13 cellular contexts compared by ENCODE assay signal in the genomic region with DNA sequence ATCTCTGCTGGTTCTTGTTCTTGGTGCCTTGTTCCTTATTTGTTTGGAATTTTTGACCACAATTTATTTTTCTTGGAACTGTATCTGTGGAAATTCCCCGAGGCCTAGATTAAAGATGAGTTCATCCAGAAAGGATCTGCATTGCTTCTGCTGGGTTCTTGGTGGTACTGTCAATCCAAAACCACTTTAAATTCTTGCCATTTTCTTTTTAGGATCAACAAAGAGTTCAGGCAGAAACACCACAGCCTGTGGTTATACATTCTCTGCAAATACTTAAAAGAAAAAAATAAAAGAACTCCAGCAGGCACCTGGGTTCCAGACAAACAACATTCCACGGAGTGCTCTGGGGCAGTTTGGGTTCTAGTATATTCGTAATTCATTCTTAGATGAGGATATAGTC. TPM values are rescaled to one million over a fixed set of nuclear protein-coding genes. Genes with fewer than 3 reads are reported as not detected.
A peak's percentile ranks its signal among the peaks of the same experiment; 100 is the strongest.
DNase-seq lines count a peak whose midpoint lies in the region; ATAC-seq and TF ChIP-seq lines count a peak whose summit lies in the region.
"Had no signal": no experiment of that assay in that cellular context is flagged by ENCODE, and none has a peak within 500 bp of the region (broad histone marks: within the 10 kb centered on the region; RNA-seq: fewer than 3 reads in every experiment).

No MANE protein-coding gene starts in this region.

- DNase-seq in GM03348 (ENCODE audit: low spot score) (peak; percentile 63), astrocyte of the cerebellum (ENCODE audit: low read depth) (peak; percentile 46), hepatocyte (ENCODE audit: low spot score) (no peak), transverse colon (no peak)
- no peak for DNase-seq in activated T-cell treated with anti-CD3 and anti-CD28 coated beads, Interleukin-2, amount 50 U/mL, for 4 hours
- DNase-seq: activated CD8-positive, alpha-beta memory T cell treated with anti-CD3 and anti-CD28 coated beads, Interleukin-2, amount 50 U/mL, for 4 hours; naive thymus-derived CD4-positive, alpha-beta T cell; NCI-H1048; retina; stimulated activated naive B cell treated with anti-CD40 and anti-IgM and Interleukin-4, amounts not matched to agents 10 μg/mL and 1 μg/mL and 100 μg/mL, for 72 hours had no signal

- no peaks in the 10 kb centered on the region for H3K79me2 ChIP-seq in hepatocyte

- no peaks in the 10 kb centered on the region for H3K27me3 ChIP-seq in hepatocyte
- H3K27me3 ChIP-seq in transverse colon = no peaks in the 10 kb centered on the region

- H3K4me1 ChIP-seq in hepatocyte (ENCODE audit: insufficient read depth) (no peaks in the 10 kb centered on the region), transverse colon (peaks cover 0 to 8% (median under 1%) of the 10 kb centered on the region in 4 donors)

- H2AFZ ChIP-seq in hepatocyte = no peak overlapping the region

- H3K36me3 ChIP-seq in hepatocyte (replicated peaks; ENCODE audit: insufficient read depth, low read depth) (no peaks in the 10 kb centered on the region), transverse colon (no peaks in the 10 kb centered on the region)

- no peak for TF ChIP-seq POLR2A in transverse colon (IDR thresholded peaks at IDR 0.05)

- no peaks in the 10 kb centered on the region for H3K27me3 Mint-ChIP-seq in activated T-cell treated with anti-CD3 and anti-CD28 coated beads, Interleukin-2, amount 50 U/mL, for 4 hours (ENCODE audit: low read depth)

- H3K9me3 Mint-ChIP-seq in activated T-cell treated with anti-CD3 and anti-CD28 coated beads, Interleukin-2, amount 50 U/mL, for 4 hours = no peaks in the 10 kb centered on the region
- H3K9me3 Mint-ChIP-seq: naive thymus-derived CD4-positive, alpha-beta T cell; stimulated activated naive B cell treated with anti-CD40 and anti-IgM and Interleukin-4, amounts not matched to agents 10 μg/mL and 1 μg/mL and 100 μg/mL, for 72 hours had no signal

- intact Hi-C loops in transverse colon (cut with DNase I; ENCODE audit: low total_unique reads) = no loop called here

- H3K4me3 ChIP-seq in astrocyte of the cerebellum (ENCODE audit: low read depth, low read length) (no peak overlapping the region), hepatocyte (no peak overlapping the region), transverse colon (no peak overlapping the region)

- in situ Hi-C loops in astrocyte of the cerebellum (cut with HindIII; ENCODE audit: low sequenced_read_pairs) (no loop called here), transverse colon (cut with MboI; ENCODE audit: low pct_ligation_motif_present in 1 of 4, low pct_unique_long_range_greater_than_20kb in 1 of 4, low sequenced_read_pairs in 3 of 4) (no loop called here)

- H3K27ac ChIP-seq in hepatocyte = peak overlapping the region; percentile 54
- H3K27ac ChIP-seq in transverse colon = peak overlapping the region; percentile 48 to 69 (median 60)
- H3K27ac ChIP-seq: VCaP had no signal

- H3K4me1 Mint-ChIP-seq in activated T-cell treated with anti-CD3 and anti-CD28 coated beads, Interleukin-2, amount 50 U/mL, for 4 hours (ENCODE audit: low read depth) = peaks cover 5% of the 10 kb centered on the region

- no peaks in the 10 kb centered on the region for H3K9me2 ChIP-seq in hepatocyte (replicated peaks; ENCODE audit: insufficient read depth)

- TF ChIP-seq EP300 in transverse colon (IDR thresholded peaks at IDR 0.05; ENCODE audit: low read depth) = no peak

- no peak overlapping the region for H3K4me2 ChIP-seq in hepatocyte

- no peaks in the 10 kb centered on the region for H3K36me3 Mint-ChIP-seq in activated T-cell treated with anti-CD3 and anti-CD28 coated beads, Interleukin-2, amount 50 U/mL, for 4 hours (ENCODE audit: insufficient read depth)
- H3K36me3 Mint-ChIP-seq: naive thymus-derived CD4-positive, alpha-beta T cell had no signal

- H4K20me1 ChIP-seq in hepatocyte (ENCODE audit: insufficient read depth, poor library complexity, severe bottlenecking) = no peaks in the 10 kb centered on the region

- H3K9me3 ChIP-seq in hepatocyte (ENCODE audit: low read depth) (no peaks in the 10 kb centered on the region), transverse colon (no peaks in the 10 kb centered on the region)

- ATAC-seq in GM21825 (IDR thresholded peaks at IDR 0.05; ENCODE audit: unreplicated experiment) (no peak), HG02938 (IDR thresholded peaks at IDR 0.05; ENCODE audit: unreplicated experiment) (no peak)
- no peak for ATAC-seq in activated T-cell treated with anti-CD3 and anti-CD28 coated beads, Interleukin-2, amount 50 U/mL, for 4 hours
- ATAC-seq: naive thymus-derived CD4-positive, alpha-beta T cell; stimulated activated naive B cell treated with anti-CD40 and anti-IgM and Interleukin-4, amounts not matched to agents 10 μg/mL and 1 μg/mL and 100 μg/mL, for 72 hours had no signal

- H3K4me3 Mint-ChIP-seq in activated T-cell treated with anti-CD3 and anti-CD28 coated beads, Interleukin-2, amount 50 U/mL, for 4 hours = no peak overlapping the region
- H3K4me3 Mint-ChIP-seq: naive thymus-derived CD4-positive, alpha-beta T cell; stimulated activated naive B cell treated with anti-CD40 and anti-IgM and Interleukin-4, amounts not matched to agents 10 μg/mL and 1 μg/mL and 100 μg/mL, for 72 hours had no signal

- no peak for TF ChIP-seq CTCF in astrocyte of the cerebellum (IDR thresholded peaks at IDR 0.05; ENCODE audit: low read depth, low read length, missing control alignments)
- no peak for TF ChIP-seq CTCF in hepatocyte (IDR thresholded peaks at IDR 0.05; ENCODE audit: poor library complexity)
- no peak for TF ChIP-seq CTCF in transverse colon (IDR thresholded peaks at IDR 0.05)

- 55% methylated on average over 3 of the region's 3 CpGs for WGBS in hepatocyte (ENCODE audit: low lambda C conversion rate, missing lambda C conversion rate)
- WGBS in transverse colon (ENCODE audit: low coverage in 1 of 2), 2 donors = 52 to 61% methylated on average over 3 of the region's 3 CpGs

RNA-seq across cellular contexts. Expression of a gene that starts 6.0 kb away (rescaled TPM):
- 0.88 and 5.0 TPM in 2 replicates for total RNA-seq in hepatocyte
- 5.9 and 8.0 TPM in 2 replicates for polyA plus RNA-seq in hepatocyte
- total RNA-seq in transverse colon = 10 to 100 TPM in 3 of 4 donors, 1 to 10 TPM in 1; 2.6 to 23.1 (median 17.7) TPM
- total RNA-seq in activated T-cell treated with anti-CD3 and anti-CD28 coated beads, Interleukin-2, amount 50 U/mL, for 4 hours = 10 to 100 TPM; 17.1 to 22.9 (median 21.6) TPM

RNA-seq across cellular contexts. Expression of a gene that starts 16.6 kb away (rescaled TPM):
- total RNA-seq in hepatocyte (57.4 and 81.6 TPM in 2 replicates), transverse colon (10 to 100 TPM in 3 of 4 donors, 1 to 10 TPM in 1; 2.6 to 49.7 (median 40.9) TPM)
- polyA plus RNA-seq in hepatocyte = 231 and 267 TPM in 2 replicates
- 100 to 1,000 TPM; 249 to 262 (median 256) TPM for total RNA-seq in activated T-cell treated with anti-CD3 and anti-CD28 coated beads, Interleukin-2, amount 50 U/mL, for 4 hours

RNA-seq across cellular contexts. Expression of a gene that starts 17.4 kb away (rescaled TPM):
- total RNA-seq in hepatocyte (26.7 and 31.4 TPM in 2 replicates), transverse colon (10 to 100 TPM; 18.3 to 20.2 (median 19.2) TPM)
- 13.7 and 17.4 TPM in 2 replicates for polyA plus RNA-seq in hepatocyte
- total RNA-seq in activated T-cell treated with anti-CD3 and anti-CD28 coated beads, Interleukin-2, amount 50 U/mL, for 4 hours = 10 to 100 TPM; 29.8 to 36.1 (median 32.9) TPM

RNA-seq across cellular contexts. Expression of a gene that starts 24.7 kb away (rescaled TPM):
- total RNA-seq in hepatocyte (8.2 and 11.7 TPM in 2 replicates), transverse colon (10 to 100 TPM; 47.6 to 99.1 (median 79.3) TPM)
- 9.7 and 10.8 TPM in 2 replicates for polyA plus RNA-seq in hepatocyte
- 10 to 100 TPM; 24.4 to 36.6 (median 30.0) TPM for total RNA-seq in activated T-cell treated with anti-CD3 and anti-CD28 coated beads, Interleukin-2, amount 50 U/mL, for 4 hours

RNA-seq across cellular contexts. Expression of a gene that starts 31.7 kb away (rescaled TPM):
- total RNA-seq in hepatocyte (not detected in 2 replicates), transverse colon (10 to 100 TPM in 1 of 4 donors, 1 to 10 TPM in 2, not detected in 1; 1.1 to 16.8 (median 2.3) TPM)
- polyA plus RNA-seq in hepatocyte = 0.15 and 0.44 TPM in 2 replicates
- 100 to 1,000 TPM in 1 of 3 donors, 10 to 100 TPM in 2; 52.3 to 100 (median 89.8) TPM for total RNA-seq in activated T-cell treated with anti-CD3 and anti-CD28 coated beads, Interleukin-2, amount 50 U/mL, for 4 hours

Comparison
In these comparisons a context has a peak if more than half of its experiments do, and no peak if none do; other contexts are left out.
1. DNase-seq: peak in GM03348 (single experiment) and astrocyte of the cerebellum (single experiment); none in hepatocyte (single experiment), transverse colon (single experiment) and activated T-cell treated with anti-CD3 and anti-CD28 coated beads, Interleukin-2, amount 50 U/mL, for 4 hours (single experiment).